In the genomic region with DNA sequence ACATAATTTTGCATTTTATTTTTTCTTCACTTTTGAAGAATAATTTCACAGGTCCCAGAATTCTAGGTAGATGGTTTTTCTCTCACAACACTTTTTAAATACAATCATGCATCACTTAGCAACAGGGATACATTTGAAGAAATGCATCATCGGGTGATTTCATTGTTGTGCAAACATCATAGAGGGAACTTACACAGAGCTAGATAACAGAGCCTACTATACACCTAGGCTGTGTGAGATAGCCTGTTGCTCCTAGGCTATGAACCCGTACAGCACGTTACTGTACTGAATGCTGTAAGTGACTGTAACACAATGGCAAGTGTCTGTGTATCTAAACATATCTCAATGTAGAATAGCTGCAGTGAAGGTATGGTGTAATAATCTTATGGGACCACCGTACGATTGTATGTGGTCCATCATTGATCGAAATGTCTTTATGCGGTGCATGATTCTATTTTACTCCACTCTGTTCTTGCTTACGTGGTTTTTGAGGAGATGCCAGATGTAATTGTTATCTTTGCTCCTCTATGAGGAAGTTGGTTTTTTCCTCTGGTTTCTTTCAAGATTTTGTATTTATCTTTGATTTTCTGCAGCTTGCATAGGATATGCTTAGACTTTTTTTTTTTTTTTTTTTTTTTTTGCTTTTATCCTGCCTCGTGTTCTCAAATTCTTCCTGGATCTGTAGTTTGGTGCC, we compare ENCODE assay signal across 24 cellular contexts. TPM values are rescaled to one million over a fixed set of nuclear protein-coding genes. Genes with fewer than 3 reads are reported as not detected.
DNase-seq lines count a peak whose midpoint lies in the region; ATAC-seq and TF ChIP-seq lines count a peak whose summit lies in the region.
"Had no signal": no experiment of that assay in that cellular context is flagged by ENCODE, and none has a peak within 500 bp of the region (broad histone marks: within the 10 kb centered on the region; RNA-seq: fewer than 3 reads in every experiment).

No MANE protein-coding gene starts in this region.

- DNase-seq in NCI-H226: peak; percentile 74
- DNase-seq in chondrocyte (ENCODE audit: low spot score): no peak
- no peak for DNase-seq in prostate gland (ENCODE audit: low spot score)
- DNase-seq in transverse colon: no peak
- DNase-seq: activated CD4-positive, alpha-beta T cell treated with anti-CD3 and anti-CD28 coated beads, Interleukin-2, amount 50 U/mL, for 1 hour; activated CD8-positive, alpha-beta memory T cell treated with anti-CD3 and anti-CD28 coated beads, Interleukin-2, amount 50 U/mL, for 4 hours; activated naive CD8-positive, alpha-beta T cell treated with anti-CD3 and anti-CD28 coated beads, Interleukin-2, amount 10 ng/mL, durations not matched to agents 7 days and 5 days; CD4-positive, alpha-beta memory T cell; DMS153; endodermal cell; foreskin keratinocyte; GF-D8; Kasumi-1; naive B cell; NCI-H526 treated with DMSO at 0.1 percent for 48 hours; ovary; right lobe of liver; WERI-Rb-1 had no signal

- H3K4me3 ChIP-seq in HEK293 (ENCODE audit: low read depth, low read length) (no peak overlapping the region), prostate gland (no peak overlapping the region), transverse colon (no peak overlapping the region)
- H3K4me3 ChIP-seq: coronary artery, ovary, right lobe of liver had no signal

- no peak for TF ChIP-seq POLR2A in prostate gland (IDR thresholded peaks at IDR 0.05)
- TF ChIP-seq POLR2A in transverse colon (IDR thresholded peaks at IDR 0.05): no peak

- TF ChIP-seq CTCF in HEK293 (tag by site-specific recombination; IDR thresholded peaks at IDR 0.05): no peak
- no peak for TF ChIP-seq CTCF in chondrocyte (IDR thresholded peaks at IDR 0.05)
- no peak for TF ChIP-seq CTCF in nephron (IDR thresholded peaks at IDR 0.05; ENCODE audit: unreplicated experiment in 3 of 3)
- TF ChIP-seq CTCF in prostate gland (IDR thresholded peaks at IDR 0.05): no peak
- no peak for TF ChIP-seq CTCF in transverse colon (IDR thresholded peaks at IDR 0.05)

- in situ Hi-C loops in transverse colon (cut with MboI; ENCODE audit: low pct_ligation_motif_present in 1 of 4, low pct_unique_long_range_greater_than_20kb in 1 of 4, low sequenced_read_pairs in 3 of 4): no loop called here

- no peaks in the 10 kb centered on the region for H3K9me3 ChIP-seq in HEK293 (ENCODE audit: control insufficient read depth, insufficient read depth, low read depth, low read length)
- H3K9me3 ChIP-seq in prostate gland: no peaks in the 10 kb centered on the region
- peaks cover 0 to 8% of the 10 kb centered on the region in 2 donors for H3K9me3 ChIP-seq in transverse colon
- H3K9me3 ChIP-seq: ovary, right lobe of liver had no signal

- H3K36me3 Mint-ChIP-seq in chondrocyte (ENCODE audit: low read depth): peaks cover 2% of the 10 kb centered on the region
- H3K36me3 Mint-ChIP-seq in nephron (ENCODE audit: low read depth): no peaks in the 10 kb centered on the region
- no peaks in the 10 kb centered on the region for H3K36me3 Mint-ChIP-seq in activated T-helper 17 cell treated with anti-CD3 and anti-CD28 coated beads, Interleukin-2, amount 50 U/mL, for 72 hours (ENCODE audit: low read depth)
- H3K36me3 Mint-ChIP-seq: activated naive CD8-positive, alpha-beta T cell treated with anti-CD3 and anti-CD28 coated beads, Interleukin-2, amount 10 ng/mL, durations not matched to agents 7 days and 5 days; CD4-positive, alpha-beta memory T cell; naive B cell had no signal

- CTCF ChIA-PET in HEK293 (lab: Yijun Ruan, JAX): interaction anchor here (0.6 to 1.8 kb wide), 9 partner anchors 14 to 95 kb away, joined by 3 to 7 read pairs (median 4); no protein-coding TSS in a partner anchor

- intact Hi-C loops in prostate gland (cut with DNase I): no loop called here
- intact Hi-C loops in transverse colon (cut with DNase I; ENCODE audit: low total_unique reads): no loop called here

- no peaks in the 10 kb centered on the region for H3K27me3 Mint-ChIP-seq in chondrocyte (ENCODE audit: low read depth)
- H3K27me3 Mint-ChIP-seq in nephron (ENCODE audit: low read depth): peaks cover 3% of the 10 kb centered on the region
- H3K27me3 Mint-ChIP-seq in activated T-helper 17 cell treated with anti-CD3 and anti-CD28 coated beads, Interleukin-2, amount 50 U/mL, for 72 hours: peaks cover 29% of the 10 kb centered on the region

- H3K4me1 ChIP-seq in HEK293 (ENCODE audit: control insufficient read depth, insufficient read depth, low read length): no peaks in the 10 kb centered on the region
- no peaks in the 10 kb centered on the region for H3K4me1 ChIP-seq in prostate gland (replicated peaks)
- H3K4me1 ChIP-seq in transverse colon: no peaks in the 10 kb centered on the region
- H3K4me1 ChIP-seq: foreskin keratinocyte, right lobe of liver had no signal

- H3K27ac Mint-ChIP-seq in chondrocyte (ENCODE audit: unreplicated experiment) (peak overlapping the region; percentile 90), nephron (peak overlapping the region; percentile 12 to 27 (median 16))
- no peak overlapping the region for H3K27ac Mint-ChIP-seq in activated T-helper 17 cell treated with anti-CD3 and anti-CD28 coated beads, Interleukin-2, amount 50 U/mL, for 72 hours
- H3K27ac Mint-ChIP-seq: activated naive CD8-positive, alpha-beta T cell treated with anti-CD3 and anti-CD28 coated beads, Interleukin-2, amount 10 ng/mL, durations not matched to agents 7 days and 5 days; CD4-positive, alpha-beta memory T cell; endodermal cell; naive B cell; T-helper 1 cell treated with Interleukin-12 subunit alpha and Interleukin-12 subunit beta and Interleukin-4 antibody, amounts not matched to agents 30 μg/mL and 1 μg/mL, for 36 hours had no signal

- H3K4me3 Mint-ChIP-seq in chondrocyte (ENCODE audit: unreplicated experiment) (no peak overlapping the region), nephron (no peak overlapping the region)
- H3K4me3 Mint-ChIP-seq in activated T-helper 17 cell treated with anti-CD3 and anti-CD28 coated beads, Interleukin-2, amount 50 U/mL, for 72 hours: no peak overlapping the region
- H3K4me3 Mint-ChIP-seq: activated naive CD8-positive, alpha-beta T cell treated with anti-CD3 and anti-CD28 coated beads, Interleukin-2, amount 10 ng/mL, durations not matched to agents 7 days and 5 days; CD4-positive, alpha-beta memory T cell; endodermal cell; naive B cell; T-helper 1 cell treated with Interleukin-12 subunit alpha and Interleukin-12 subunit beta and Interleukin-4 antibody, amounts not matched to agents 30 μg/mL and 1 μg/mL, for 36 hours had no signal

- H3K4me1 Mint-ChIP-seq in chondrocyte (ENCODE audit: low read depth) (peaks cover 60% of the 10 kb centered on the region), nephron (peaks cover 23% of the 10 kb centered on the region)
- H3K4me1 Mint-ChIP-seq in activated T-helper 17 cell treated with anti-CD3 and anti-CD28 coated beads, Interleukin-2, amount 50 U/mL, for 72 hours: no peaks in the 10 kb centered on the region
- H3K4me1 Mint-ChIP-seq: activated naive CD8-positive, alpha-beta T cell treated with anti-CD3 and anti-CD28 coated beads, Interleukin-2, amount 10 ng/mL, durations not matched to agents 7 days and 5 days; naive B cell had no signal

- H3K36me3 ChIP-seq in HEK293 (ENCODE audit: control insufficient read depth in 2 of 2, insufficient read depth in 1 of 2, low read length in 2 of 2): no peaks in the 10 kb centered on the region
- no peaks in the 10 kb centered on the region for H3K36me3 ChIP-seq in prostate gland
- no peaks in the 10 kb centered on the region for H3K36me3 ChIP-seq in transverse colon
- H3K36me3 ChIP-seq: ovary, right lobe of liver, WERI-Rb-1 had no signal

- no peak for TF ChIP-seq EP300 in transverse colon (IDR thresholded peaks at IDR 0.05; ENCODE audit: low read depth)

- H3K9me3 Mint-ChIP-seq in chondrocyte (ENCODE audit: low read depth) (peaks cover 7% of the 10 kb centered on the region), nephron (peaks cover 7% of the 10 kb centered on the region)
- no peaks in the 10 kb centered on the region for H3K9me3 Mint-ChIP-seq in activated T-helper 17 cell treated with anti-CD3 and anti-CD28 coated beads, Interleukin-2, amount 50 U/mL, for 72 hours
- H3K9me3 Mint-ChIP-seq: T-helper 1 cell treated with Interleukin-12 subunit alpha and Interleukin-12 subunit beta and Interleukin-4 antibody, amounts not matched to agents 30 μg/mL and 1 μg/mL, for 36 hours had no signal

- ATAC-seq in activated T-helper 17 cell treated with anti-CD3 and anti-CD28 coated beads, Interleukin-2, amount 50 U/mL, for 72 hours (replicated peaks): no peak
- ATAC-seq: foreskin keratinocyte had no signal

- H3K27me3 ChIP-seq in prostate gland (replicated peaks; ENCODE audit: insufficient read depth): no peaks in the 10 kb centered on the region
- peaks cover 23% of the 10 kb centered on the region for H3K27me3 ChIP-seq in transverse colon
- H3K27me3 ChIP-seq: ovary, right lobe of liver had no signal

- H3K27ac ChIP-seq in HEK293 (ENCODE audit: extremely low read depth, low read depth, low read length) (no peak overlapping the region), prostate gland (no peak overlapping the region), transverse colon (no peak overlapping the region)
- H3K27ac ChIP-seq: coronary artery, foreskin keratinocyte, ovary, right lobe of liver, WERI-Rb-1 had no signal

- WGBS in prostate gland: 56% methylated on average over 9 of the region's 9 CpGs
- WGBS in transverse colon (ENCODE audit: low coverage in 1 of 2), 2 donors: 25 to 55% methylated on average over 4 to 9 of the region's 9 CpGs

- POLR2A ChIA-PET in HEK293 (lab: Yijun Ruan, JAX): no interaction called here

TF ChIP-seq in HEK293, 187 proteins besides CTCF, POLR2A, EP300 and RAD21 (continues in another document):
- peak; percentile 91 for TF ChIP-seq SCRT2 (tag by site-specific recombination; IDR thresholded peaks at IDR 0.05)

RNA-seq across cellular contexts. Expression of a gene that starts 35.5 kb away (rescaled TPM):
- total RNA-seq in chondrocyte (1.6 to 1.7 TPM (median 1.7 TPM) in 3 replicates), prostate gland (under 1 TPM; 0.91 to 0.96 TPM), transverse colon (1 to 10 TPM in 2 of 4 donors, not detected in 2; 1.9 to 3.7 TPM)
- under 1 TPM in 1 of 2 donors, not detected in 1; 0.16 TPM for total RNA-seq in activated T-helper 17 cell treated with anti-CD3 and anti-CD28 coated beads, Interleukin-2, amount 50 U/mL, for 72 hours
- total RNA-seq: activated naive CD8-positive, alpha-beta T cell treated with anti-CD3 and anti-CD28 coated beads, Interleukin-2, amount 10 ng/mL, durations not matched to agents 7 days and 5 days; CD4-positive, alpha-beta memory T cell; temporal lobe had no signal

RNA-seq across cellular contexts. Expression of a gene that starts 37.3 kb away (rescaled TPM):
- total RNA-seq in chondrocyte (34,852 to 36,120 TPM (median 35,333 TPM) in 3 replicates), prostate gland (10 to 100 TPM; 21.5 to 81.0 TPM), transverse colon (100 to 1,000 TPM in 2 of 4 donors, 10 to 100 TPM in 2; 13.0 to 210 (median 79.8) TPM)
- total RNA-seq in activated T-helper 17 cell treated with anti-CD3 and anti-CD28 coated beads, Interleukin-2, amount 50 U/mL, for 72 hours: 1 to 10 TPM in 1 of 2 donors, under 1 TPM in 1; 0.37 to 1.9 TPM

Comparison
In these comparisons a context has a peak if more than half of its experiments do, and no peak if none do; other contexts are left out.
1. RNA of a gene that starts 37.3 kb away (total RNA-seq): 34,852 to 36,120 TPM in chondrocyte; 13.0 to 210 TPM in transverse colon, 21.5 to 81.0 TPM in prostate gland and 0.37 to 1.9 TPM in activated T-helper 17 cell treated with anti-CD3 and anti-CD28 coated beads, Interleukin-2, amount 50 U/mL, for 72 hours; every median in the first group is over 100 times any median in the second.